In genomic region chr10:74859546-74859945, GRCh38 we compare ENCODE assay signal across 14 cellular contexts. TPM values are rescaled to one million over a fixed set of nuclear protein-coding genes. Genes with fewer than 3 reads are reported as not detected.
DNase-seq lines count a peak whose midpoint lies in the region; TF ChIP-seq lines count a peak whose summit lies in the region.
"Had no signal": no experiment of that assay in that cellular context is flagged by ENCODE, and none has a peak within 500 bp of the region (broad histone marks: within the 10 kb centered on the region; RNA-seq: fewer than 3 reads in every experiment).

No MANE protein-coding gene starts in this region.

- H3K36me3 ChIP-seq in spleen (no peaks in the 10 kb centered on the region), osteoblast (ENCODE audit: insufficient read depth, low read length) (no peaks in the 10 kb centered on the region)
- H3K36me3 ChIP-seq: BE2C, HAP-1 had no signal

- intact Hi-C loops in spleen (cut with DNase I; ENCODE audit: low total_unique reads), result no loop called here

- WGBS in spleen, 5 donors, result 65 to 93% (median 87%) methylated on average over 1 of the region's 1 CpG

- H2AFZ ChIP-seq in osteoblast (ENCODE audit: low read length), result no peak overlapping the region

- H3K4me3 ChIP-seq in HL-60 (replicated peaks; ENCODE audit: insufficient read depth, low read length) (no peak overlapping the region), spleen (no peak overlapping the region), osteoblast (ENCODE audit: insufficient read depth, low read length) (no peak overlapping the region)
- H3K4me3 ChIP-seq: GM12878, HAP-1 had no signal

- DNase-seq in COLO829 (ENCODE audit: low spot score), result peak; percentile 6
- no peak for DNase-seq in HL-60 (ENCODE audit: low read depth in 1 of 2, low spot score in 1 of 2)
- peak; percentile 45 for DNase-seq in SK-MEL-5 (ENCODE audit: low read depth, low spot score)
- DNase-seq in fibroblast of peridontal ligament (ENCODE audit: extremely low read depth), result peak; percentile 18
- no peak for DNase-seq in spleen
- no peak for DNase-seq in activated gamma-delta T cell treated with Interleukin-2 at 50 U/mL for 16 hours
- DNase-seq in activated gamma-delta T cell (lab: John Stamatoyannopoulos, UW), result no peak
- DNase-seq in osteoblast (ENCODE audit: insufficient read length, low spot score, missing footprints), result no peak
- DNase-seq: BE2C; Caco-2; CD8-positive, alpha-beta T cell; HFFc6 had no signal

- in situ Hi-C loops in SK-MEL-5 (cut with HindIII; ENCODE audit: low pct_unique_long_range_greater_than_20kb, low sequenced_read_pairs), result no loop called here

- TF ChIP-seq CTCF in HL-60 (IDR thresholded peaks at IDR 0.05; ENCODE audit: insufficient read depth, low read length), result no peak
- TF ChIP-seq CTCF in spleen (IDR thresholded peaks at IDR 0.05 in 8 of 11, conservative IDR thresholded peaks at IDR 0.05 in 3 of 11), result no peak
- no peak for TF ChIP-seq CTCF in osteoblast (IDR thresholded peaks at IDR 0.05; ENCODE audit: extremely low read depth, low read depth, low read length)

- peaks cover 19% of the 10 kb centered on the region for H4K20me1 ChIP-seq in osteoblast (ENCODE audit: insufficient read depth, low read length)

- TF ChIP-seq POLR2A in spleen (IDR thresholded peaks at IDR 0.05), result no peak

- H3K27ac ChIP-seq in HL-60 (replicated peaks) (peak overlapping the region; percentile 25), spleen (no peak overlapping the region), osteoblast (ENCODE audit: low read depth, low read length) (no peak overlapping the region)

- H3K27me3 ChIP-seq in HL-60 (ENCODE audit: insufficient read depth, poor library complexity, severe bottlenecking) (no peaks in the 10 kb centered on the region), spleen (replicated peaks in 1 of 7) (no peaks in the 10 kb centered on the region), osteoblast (ENCODE audit: insufficient read depth, low read length) (no peaks in the 10 kb centered on the region)
- H3K27me3 ChIP-seq: BE2C had no signal

- peaks cover 54% of the 10 kb centered on the region for H3K79me2 ChIP-seq in osteoblast (ENCODE audit: insufficient read depth, low read length)

- H3K4me2 ChIP-seq in osteoblast (ENCODE audit: insufficient read depth, low read length), result no peak overlapping the region

- H3K9me3 ChIP-seq in spleen (no peaks in the 10 kb centered on the region), osteoblast (ENCODE audit: low read depth, low read length) (no peaks in the 10 kb centered on the region)
- H3K9me3 ChIP-seq: BE2C, Caco-2, HAP-1 had no signal

- H3K4me1 ChIP-seq in spleen, result peaks cover 10 to 87% (median 36%) of the 10 kb centered on the region in 6 donors
- H3K4me1 ChIP-seq in osteoblast (ENCODE audit: insufficient read depth, low read length), result no peaks in the 10 kb centered on the region
- H3K4me1 ChIP-seq: Caco-2 had no signal

RNA-seq across cellular contexts. Expression of gene KAT6B, which starts 33.1 kb away (rescaled TPM):
- total RNA-seq in SK-MEL-5 (2014; rRNA removed; shearing (Covaris generic)), result 12.0 and 12.2 TPM in 2 replicates
- 9.0 and 12.3 TPM in 2 replicates for polyA plus RNA-seq in SK-MEL-5 (2015; cell fraction: cytosol; rRNA removed)
- 9.3 and 12.1 TPM in 2 replicates for polyA plus RNA-seq in SK-MEL-5 (2015; cell fraction: nucleus; rRNA removed)
- 10 to 100 TPM; 36.5 to 61.0 (median 49.0) TPM for total RNA-seq in spleen
- 1 to 10 TPM; 2.9 to 5.0 (median 3.1) TPM for polyA plus RNA-seq in spleen
- 24.6 and 30.9 TPM in 2 replicates for total RNA-seq in osteoblast

Comparison
In these comparisons a context has a peak if more than half of its experiments do, and no peak if none do; other contexts are left out.
1. DNase-seq: peak in COLO829 (single experiment), SK-MEL-5 (single experiment) and fibroblast of peridontal ligament (single experiment); none in HL-60 (0 of 2), spleen (single experiment), activated gamma-delta T cell treated with Interleukin-2 at 50 U/mL for 16 hours (single experiment), activated gamma-delta T cell (single experiment) and osteoblast (single experiment).